In genomic region chr15:42053914-42054313, GRCh38 we compare ENCODE assay signal across 16 cellular contexts. TPM values are rescaled to one million over a fixed set of nuclear protein-coding genes. Genes with fewer than 3 reads are reported as not detected.
DNase-seq lines count a peak whose midpoint lies in the region; ATAC-seq and TF ChIP-seq lines count a peak whose summit lies in the region.
"Had no signal": no experiment of that assay in that cellular context is flagged by ENCODE, and none has a peak within 500 bp of the region (broad histone marks: within the 10 kb centered on the region; RNA-seq: fewer than 3 reads in every experiment).

No MANE protein-coding gene starts in this region.

- H3K9me3 Mint-ChIP-seq in stimulated activated effector memory CD8-positive, alpha-beta T cell treated with anti-CD3 and anti-CD28 coated beads, Interleukin-12 subunit alpha, Interleukin-12 subunit beta, amount 100 ng/mL, for 72 hours = no peaks in the 10 kb centered on the region

- no peaks in the 10 kb centered on the region for H3K9me3 ChIP-seq in heart right ventricle
- H3K9me3 ChIP-seq: A549 had no signal

- H3K4me1 ChIP-seq in heart right ventricle = peaks cover 0 to 33% (median 14%) of the 10 kb centered on the region in 9 donors

- H3K4me3 Mint-ChIP-seq in stimulated activated effector memory CD8-positive, alpha-beta T cell treated with anti-CD3 and anti-CD28 coated beads, Interleukin-12 subunit alpha, Interleukin-12 subunit beta, amount 100 ng/mL, for 72 hours = no peak overlapping the region

- no peaks in the 10 kb centered on the region for H3K36me3 Mint-ChIP-seq in stimulated activated effector memory CD8-positive, alpha-beta T cell treated with anti-CD3 and anti-CD28 coated beads, Interleukin-12 subunit alpha, Interleukin-12 subunit beta, amount 100 ng/mL, for 72 hours

- WGBS in heart right ventricle, 2 donors = 71 to 80% methylated on average over 2 of the region's 2 CpGs

- ATAC-seq in heart right ventricle (peak in 5 of 8 donors; percentile 30 to 66 (median 44)), left cardiac atrium (no peak), left lobe of liver (peak; percentile 43), GM21381 (IDR thresholded peaks at IDR 0.05; ENCODE audit: unreplicated experiment) (no peak)
- no peak for ATAC-seq in stimulated activated effector memory CD8-positive, alpha-beta T cell treated with anti-CD3 and anti-CD28 coated beads, Interleukin-12 subunit alpha, Interleukin-12 subunit beta, amount 100 ng/mL, for 72 hours
- ATAC-seq: A549, GM12878 had no signal

- H3K27me3 ChIP-seq in heart right ventricle = peaks cover 0 to 19% (median 0%) of the 10 kb centered on the region in 7 donors

- DNase-seq in heart right ventricle (no peak), left cardiac atrium (no peak), left lobe of liver (ENCODE audit: low spot score) (peak; percentile 24), renal cortical epithelial cell (ENCODE audit: low read depth) (peak; percentile 11), islet precursor cell (no peak)
- no peak for DNase-seq in stimulated activated effector memory CD8-positive, alpha-beta T cell treated with anti-CD3 and anti-CD28 coated beads, Interleukin-12 subunit alpha, Interleukin-12 subunit beta, amount 100 ng/mL, for 72 hours (ENCODE audit: low spot score in 2 of 2)
- DNase-seq: C1 segment of cervical spinal cord, DND-41, GOT3, NCI-H1417, NCI-H187 treated with DMSO at 0.1 percent for 48 hours, NCI-H446, NCI-H748 treated with DMSO at 0.1 percent for 48 hours had no signal

- H3K4me3 ChIP-seq in heart right ventricle = no peak overlapping the region
- H3K4me3 ChIP-seq: A549, GM12878 had no signal

- intact Hi-C loops in heart right ventricle (cut with DNase I) = loop anchor here in 3 of 10 donors (5.0 to 10.0 kb wide), 3 partner anchors 37 to 149 kb away; no protein-coding TSS in a partner anchor
- intact Hi-C loops in left cardiac atrium (cut with DNase I) = loop anchor here in 1 of 2 donors (5.0 kb wide), 1 partner anchor 37 kb away; no protein-coding TSS in a partner anchor

- no peak for TF ChIP-seq CTCF in heart right ventricle (IDR thresholded peaks at IDR 0.05)

- H3K27ac Mint-ChIP-seq in stimulated activated effector memory CD8-positive, alpha-beta T cell treated with anti-CD3 and anti-CD28 coated beads, Interleukin-12 subunit alpha, Interleukin-12 subunit beta, amount 100 ng/mL, for 72 hours = no peak overlapping the region

- H3K27ac ChIP-seq in heart right ventricle = no peak overlapping the region
- H3K27ac ChIP-seq: A549 had no signal

- peaks cover 11% of the 10 kb centered on the region for H3K4me1 Mint-ChIP-seq in stimulated activated effector memory CD8-positive, alpha-beta T cell treated with anti-CD3 and anti-CD28 coated beads, Interleukin-12 subunit alpha, Interleukin-12 subunit beta, amount 100 ng/mL, for 72 hours

- no peaks in the 10 kb centered on the region for H3K36me3 ChIP-seq in heart right ventricle

RNA-seq across cellular contexts. Expression of gene PLA2G4E, which starts 33.1 kb away (rescaled TPM):
- under 1 TPM in 4 of 10 donors, not detected in 6; 0.05 to 0.79 (median 0.19) TPM for total RNA-seq in heart right ventricle
- polyA plus RNA-seq in heart right ventricle = under 1 TPM in 1 of 2 donors, not detected in 1; 0.07 TPM
- under 1 TPM in 1 of 2 donors, not detected in 1; 0.16 TPM for total RNA-seq in left cardiac atrium
- total RNA-seq in left lobe of liver = not detected
- total RNA-seq in renal cortical epithelial cell = not detected in 2 replicates

RNA-seq across cellular contexts. Expression of gene PLA2G4D, which starts 40.4 kb away (rescaled TPM):
- not detected for total RNA-seq in heart right ventricle
- polyA plus RNA-seq in heart right ventricle = not detected
- not detected for total RNA-seq in left cardiac atrium
- total RNA-seq in left lobe of liver = not detected
- total RNA-seq in renal cortical epithelial cell = not detected in 2 replicates
- total RNA-seq: GM12878 had no signal
- polyA plus RNA-seq: A549 had no signal

Comparison
In these comparisons a context has a peak if more than half of its experiments do, and no peak if none do; other contexts are left out.
1. ATAC-seq: peak in heart right ventricle (5 of 8) and left lobe of liver (single experiment); none in left cardiac atrium (0 of 2), GM21381 (single experiment) and stimulated activated effector memory CD8-positive, alpha-beta T cell treated with anti-CD3 and anti-CD28 coated beads, Interleukin-12 subunit alpha, Interleukin-12 subunit beta, amount 100 ng/mL, for 72 hours (single experiment).
2. DNase-seq: peak in left lobe of liver (single experiment) and renal cortical epithelial cell (single experiment); none in heart right ventricle (0 of 2), left cardiac atrium (single experiment), islet precursor cell (single experiment) and stimulated activated effector memory CD8-positive, alpha-beta T cell treated with anti-CD3 and anti-CD28 coated beads, Interleukin-12 subunit alpha, Interleukin-12 subunit beta, amount 100 ng/mL, for 72 hours (0 of 2).